ENCODE assay signal across 1 cellular context in genomic region chr22:42500164-42500835, GRCh38.
TF ChIP-seq lines count a peak whose summit lies in the region.

No MANE protein-coding gene starts in this region.

TF ChIP-seq in GM12878, 131 proteins besides CTCF, POLR2A, EP300 and RAD21 (continued from another document):
- no peak for TF ChIP-seq STAT1 (conservative IDR thresholded peaks at IDR 0.05)
- TF ChIP-seq SP1 (IDR thresholded peaks at IDR 0.05; ENCODE audit: low read depth, low read length) = peak; percentile 60
